Comparison of ENCODE assay signal across 11 cellular contexts in genomic region chr4:128524311-128524710, GRCh38.
DNase-seq lines count a peak whose midpoint lies in the region; ATAC-seq and TF ChIP-seq lines count a peak whose summit lies in the region.
"Had no signal": no experiment of that assay in that cellular context is flagged by ENCODE, and none has a peak within 500 bp of the region (broad histone marks: within the 10 kb centered on the region; RNA-seq: fewer than 3 reads in every experiment).

No MANE protein-coding gene starts in this region.

- H3K4me2 ChIP-seq in smooth muscle cell = no peak overlapping the region

- no peaks in the 10 kb centered on the region for H4K20me1 ChIP-seq in smooth muscle cell (ENCODE audit: low read depth)

- H2AFZ ChIP-seq in smooth muscle cell (ENCODE audit: low read depth) = no peak overlapping the region

- no peak for ATAC-seq in naive thymus-derived CD8-positive, alpha-beta T cell
- ATAC-seq: activated T-cell treated with anti-CD3 and anti-CD28 coated beads, Interleukin-2, amount 50 U/mL, for 4 hours had no signal

- no peak overlapping the region for H3K9ac ChIP-seq in smooth muscle cell (ENCODE audit: low read depth)

- H3K4me3 ChIP-seq in ascending aorta = no peak overlapping the region
- H3K4me3 ChIP-seq in left ventricle myocardium inferior = no peak overlapping the region
- no peak overlapping the region for H3K4me3 ChIP-seq in smooth muscle cell
- no peak overlapping the region for H3K4me3 ChIP-seq in SJCRH30

- no peaks in the 10 kb centered on the region for H3K9me3 Mint-ChIP-seq in naive thymus-derived CD8-positive, alpha-beta T cell
- H3K9me3 Mint-ChIP-seq: activated T-cell treated with anti-CD3 and anti-CD28 coated beads, Interleukin-2, amount 50 U/mL, for 4 hours had no signal

- 65% methylated on average over 6 of the region's 6 CpGs for WGBS in smooth muscle cell (ENCODE audit: low lambda C conversion rate)

- peak overlapping the region; percentile 89 to 91 for H3K27ac ChIP-seq in ascending aorta
- peak overlapping the region; percentile 62 for H3K27ac ChIP-seq in left ventricle myocardium inferior (replicated peaks)
- H3K27ac ChIP-seq in smooth muscle cell (ENCODE audit: low read depth) = peak overlapping the region; percentile 94
- no peak overlapping the region for H3K27ac ChIP-seq in SJCRH30

- TF ChIP-seq CTCF in ascending aorta (IDR thresholded peaks at IDR 0.05) (no peak), left ventricle myocardium inferior (IDR thresholded peaks at IDR 0.05; ENCODE audit: borderline replicate concordance) (no peak), smooth muscle cell (IDR thresholded peaks at IDR 0.05; ENCODE audit: borderline replicate concordance, insufficient read depth, poor library complexity, severe bottlenecking) (no peak)

- no peak overlapping the region for H3K27ac Mint-ChIP-seq in naive thymus-derived CD8-positive, alpha-beta T cell
- H3K27ac Mint-ChIP-seq: naive B cell had no signal

- no peaks in the 10 kb centered on the region for H3K9me3 ChIP-seq in ascending aorta
- no peaks in the 10 kb centered on the region for H3K9me3 ChIP-seq in left ventricle myocardium inferior (replicated peaks)
- no peaks in the 10 kb centered on the region for H3K9me3 ChIP-seq in smooth muscle cell (replicated peaks; ENCODE audit: low read depth)
- no peaks in the 10 kb centered on the region for H3K9me3 ChIP-seq in SJCRH30 (replicated peaks)

- H3K4me3 Mint-ChIP-seq in naive thymus-derived CD8-positive, alpha-beta T cell = no peak overlapping the region
- H3K4me3 Mint-ChIP-seq: activated T-cell treated with anti-CD3 and anti-CD28 coated beads, Interleukin-2, amount 50 U/mL, for 4 hours; naive B cell had no signal

- peaks cover 1 to 34% (median 12%) of the 10 kb centered on the region in 5 donors for H3K27me3 Mint-ChIP-seq in naive thymus-derived CD8-positive, alpha-beta T cell

- H3F3A ChIP-seq in smooth muscle cell (ENCODE audit: low read depth) = peaks cover 24% of the 10 kb centered on the region

- H3K4me1 ChIP-seq in ascending aorta (peaks cover 16 to 58% of the 10 kb centered on the region in 2 donors), left ventricle myocardium inferior (peaks cover 68% of the 10 kb centered on the region), smooth muscle cell (ENCODE audit: low read depth) (peaks cover 38% of the 10 kb centered on the region), SJCRH30 (peaks cover 39% of the 10 kb centered on the region)

- DNase-seq in HCEC 1CT (peak; percentile 79), ascending aorta (ENCODE audit: low spot score in 2 of 2) (peak; percentile 60 to 90), left ventricle myocardium inferior (peak; percentile 32), smooth muscle cell (lab: John Stamatoyannopoulos, UW; ENCODE audit: unreplicated experiment) (no peak), activated T-cell treated with anti-CD3 and anti-CD28 coated beads for 4 hours (no peak), NCI-H2171 (lab: John Stamatoyannopoulos, UW) (no peak), SJCRH30 (no peak)
- no peak for DNase-seq in naive thymus-derived CD8-positive, alpha-beta T cell
- DNase-seq: activated T-cell treated with anti-CD3 and anti-CD28 coated beads, Interleukin-2, amount 50 U/mL, for 4 hours; naive B cell; NCI-H1694 had no signal

- no peaks in the 10 kb centered on the region for H3K79me2 ChIP-seq in smooth muscle cell (ENCODE audit: low read depth)

- H3K27me3 ChIP-seq in ascending aorta (no peaks in the 10 kb centered on the region), left ventricle myocardium inferior (ENCODE audit: low read depth) (no peaks in the 10 kb centered on the region), smooth muscle cell (ENCODE audit: low read depth) (no peaks in the 10 kb centered on the region), SJCRH30 (no peaks in the 10 kb centered on the region)

- POLR2A ChIA-PET in naive thymus-derived CD8-positive, alpha-beta T cell (lab: Charles Lee) = no interaction called here

- peaks cover 0 to 5% (median 0%) of the 10 kb centered on the region in 4 donors for H3K4me1 Mint-ChIP-seq in naive thymus-derived CD8-positive, alpha-beta T cell

- H3K36me3 Mint-ChIP-seq in naive thymus-derived CD8-positive, alpha-beta T cell = peaks cover 0 to 9% (median 0%) of the 10 kb centered on the region in 3 donors
- H3K36me3 Mint-ChIP-seq: naive B cell had no signal

- intact Hi-C loops in ascending aorta (cut with DNase I) (no loop called here), left ventricle myocardium inferior (cut with micrococcal nuclease) (no loop called here)

- H3K36me3 ChIP-seq in ascending aorta (no peaks in the 10 kb centered on the region), left ventricle myocardium inferior (no peaks in the 10 kb centered on the region), smooth muscle cell (ENCODE audit: low read depth) (no peaks in the 10 kb centered on the region), SJCRH30 (no peaks in the 10 kb centered on the region)

Comparison
In these comparisons a context has a peak if more than half of its experiments do, and no peak if none do; other contexts are left out.
1. DNase-seq: peak in HCEC 1CT (single experiment), ascending aorta (2 of 2) and left ventricle myocardium inferior (single experiment); none in smooth muscle cell (single experiment), activated T-cell treated with anti-CD3 and anti-CD28 coated beads for 4 hours (single experiment), naive thymus-derived CD8-positive, alpha-beta T cell (0 of 10), NCI-H2171 (single experiment) and SJCRH30 (0 of 2).